Comparison of ENCODE assay signal across 21 cellular contexts in the genomic region with DNA sequence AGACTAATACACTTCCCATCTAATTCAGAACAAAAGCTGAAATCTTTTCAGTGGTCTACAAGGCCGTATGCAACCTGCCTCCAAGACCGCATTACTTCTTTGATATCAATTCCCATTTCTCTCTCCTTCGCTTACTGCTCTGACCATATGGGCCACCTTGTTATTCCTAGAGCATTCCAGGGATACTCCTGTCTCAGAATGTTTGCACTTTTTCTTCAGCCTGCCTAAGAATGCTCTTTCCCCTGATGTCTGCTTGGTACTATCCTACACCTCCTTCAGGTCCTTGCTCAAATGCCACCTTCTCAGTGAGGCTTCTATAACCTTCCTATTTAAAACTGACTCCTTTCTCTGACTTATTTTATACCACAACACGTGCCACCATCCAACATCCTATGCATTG.
DNase-seq lines count a peak whose midpoint lies in the region; ATAC-seq and TF ChIP-seq lines count a peak whose summit lies in the region.
"Had no signal": no experiment of that assay in that cellular context is flagged by ENCODE, and none has a peak within 500 bp of the region (broad histone marks: within the 10 kb centered on the region; RNA-seq: fewer than 3 reads in every experiment).

No MANE protein-coding gene starts in this region.

- H3K4me1 Mint-ChIP-seq in activated naive CD8-positive, alpha-beta T cell treated with anti-CD3 and anti-CD28 coated beads, Interleukin-2, amount 10 ng/mL, durations not matched to agents 7 days and 5 days, result peaks cover 29% of the 10 kb centered on the region

- WGBS in mesendoderm (ENCODE audit: extremely low coverage, insufficient coverage, low lambda C conversion rate), result no CpG with 5 or more reads among the region's 4 CpGs

- no peaks in the 10 kb centered on the region for H3K79me2 ChIP-seq in mesendoderm (ENCODE audit: control insufficient read depth, insufficient read depth, low read length)

- H3K56ac ChIP-seq in mesendoderm (ENCODE audit: low read length), result no peak overlapping the region

- POLR2A ChIA-PET in activated naive CD8-positive, alpha-beta T cell treated with anti-CD3 and anti-CD28 coated beads, Interleukin-2, amount 10 ng/mL, durations not matched to agents 7 days and 5 days (lab: Charles Lee), result no interaction called here

- H3K79me1 ChIP-seq in mesendoderm (ENCODE audit: low read length), result no peaks in the 10 kb centered on the region

- H3K4me1 ChIP-seq in mesendoderm (ENCODE audit: control insufficient read depth, low read depth, low read length) (no peaks in the 10 kb centered on the region), upper lobe of right lung (peaks cover 21% of the 10 kb centered on the region)
- H3K4me1 ChIP-seq: psoas muscle had no signal

- H3K36me3 ChIP-seq in mesendoderm (ENCODE audit: control insufficient read depth, insufficient read depth, low read length) (no peaks in the 10 kb centered on the region), upper lobe of right lung (no peaks in the 10 kb centered on the region)

- H3K9me3 Mint-ChIP-seq in activated naive CD4-positive, alpha-beta T cell treated with anti-CD3 and anti-CD28 coated beads, Interleukin-2, amount 50 U/mL, for 72 hours, result peaks cover 10 to 24% of the 10 kb centered on the region in 2 donors
- H3K9me3 Mint-ChIP-seq in activated naive CD8-positive, alpha-beta T cell treated with anti-CD3 and anti-CD28 coated beads, Interleukin-2, amount 10 ng/mL, durations not matched to agents 7 days and 5 days, result peaks cover 18% of the 10 kb centered on the region
- H3K9me3 Mint-ChIP-seq: immature natural killer cell had no signal

- H3K27me3 ChIP-seq in mesendoderm (ENCODE audit: insufficient read depth, low read length, poor library complexity), result no peaks in the 10 kb centered on the region
- H3K27me3 ChIP-seq in upper lobe of right lung, result no peaks in the 10 kb centered on the region

- intact Hi-C loops in upper lobe of right lung (cut with DNase I), result no loop called here

- no peak overlapping the region for H3K4me3 Mint-ChIP-seq in activated naive CD8-positive, alpha-beta T cell treated with anti-CD3 and anti-CD28 coated beads, Interleukin-2, amount 10 ng/mL, durations not matched to agents 7 days and 5 days
- H3K4me3 Mint-ChIP-seq: CD14-positive monocyte; immature natural killer cell; natural killer cell treated with Interleukin-12 subunit alpha and Interleukin-12 subunit beta and Interleukin-15 and Interleukin-18, amount 100 ng/mL, for 72 hours had no signal

- H3K4me3 ChIP-seq in mesendoderm (ENCODE audit: low read length) (no peak overlapping the region), upper lobe of right lung (no peak overlapping the region)
- H3K4me3 ChIP-seq: psoas muscle had no signal

- no peak overlapping the region for H3K18ac ChIP-seq in mesendoderm (ENCODE audit: low read length)

- H3K27ac ChIP-seq in mesendoderm (ENCODE audit: low read depth, low read length), result no peak overlapping the region
- peak overlapping the region; percentile 52 for H3K27ac ChIP-seq in upper lobe of right lung
- H3K27ac ChIP-seq: psoas muscle, WERI-Rb-1 had no signal

- H3K36me3 Mint-ChIP-seq in activated naive CD4-positive, alpha-beta T cell treated with anti-CD3 and anti-CD28 coated beads, Interleukin-2, amount 50 U/mL, for 72 hours, result peaks cover 8 to 46% of the 10 kb centered on the region in 2 donors
- H3K36me3 Mint-ChIP-seq in activated naive CD8-positive, alpha-beta T cell treated with anti-CD3 and anti-CD28 coated beads, Interleukin-2, amount 10 ng/mL, durations not matched to agents 7 days and 5 days, result peaks cover 43% of the 10 kb centered on the region

- TF ChIP-seq CTCF in upper lobe of right lung (IDR thresholded peaks at IDR 0.05), result no peak

- peak overlapping the region; percentile 12 to 25 for H3K27ac Mint-ChIP-seq in activated naive CD4-positive, alpha-beta T cell treated with anti-CD3 and anti-CD28 coated beads, Interleukin-2, amount 50 U/mL, for 72 hours
- peak overlapping the region; percentile 1 for H3K27ac Mint-ChIP-seq in activated naive CD8-positive, alpha-beta T cell treated with anti-CD3 and anti-CD28 coated beads, Interleukin-2, amount 10 ng/mL, durations not matched to agents 7 days and 5 days

- H3K9me3 ChIP-seq in upper lobe of right lung, result no peaks in the 10 kb centered on the region
- H3K9me3 ChIP-seq: psoas muscle had no signal

- H2BK120ac ChIP-seq in mesendoderm (ENCODE audit: low read depth, low read length), result no peak overlapping the region

- no peaks in the 10 kb centered on the region for H3K27me3 Mint-ChIP-seq in activated naive CD8-positive, alpha-beta T cell treated with anti-CD3 and anti-CD28 coated beads, Interleukin-2, amount 10 ng/mL, durations not matched to agents 7 days and 5 days
- H3K27me3 Mint-ChIP-seq: natural killer cell treated with Interleukin-12 subunit alpha and Interleukin-12 subunit beta and Interleukin-15 and Interleukin-18, amount 100 ng/mL, for 72 hours had no signal

- no peak for DNase-seq in activated naive CD4-positive, alpha-beta T cell treated with anti-CD3 and anti-CD28 coated beads, Interleukin-2, amount 50 U/mL, for 72 hours (ENCODE audit: low spot score in 2 of 2)
- DNase-seq in activated naive CD4-positive, alpha-beta T cell (lab: John Stamatoyannopoulos, UW), result no peak
- no peak for DNase-seq in activated naive CD8-positive, alpha-beta T cell treated with anti-CD3 and anti-CD28 coated beads, Interleukin-2, amount 10 ng/mL, durations not matched to agents 7 days and 5 days
- DNase-seq in mesendoderm, result peak; percentile 31
- no peak for DNase-seq in upper lobe of right lung
- no peak for DNase-seq in stimulated activated CD4-positive, alpha-beta T cell treated with anti-CD3 and anti-CD28 coated beads, Interleukin-1b, Interleukin-23, amount 100 ng/mL, for 48 hours
- DNase-seq in NCI-H524 (lab: John Stamatoyannopoulos, UW), result no peak
- DNase-seq: activated CD8-positive, alpha-beta memory T cell treated with anti-CD3 and anti-CD28 coated beads for 24 hours; anterior cingulate cortex; cerebellar nuclear complex; EL; head of caudate nucleus; immature natural killer cell; NCI-H146; NCI-H446; psoas muscle; SW 1271; WERI-Rb-1 had no signal

- no peak overlapping the region for H3K23ac ChIP-seq in mesendoderm (ENCODE audit: low read length)

- no peak overlapping the region for H2AK5ac ChIP-seq in mesendoderm (ENCODE audit: low read length)

- no peak overlapping the region for H2BK15ac ChIP-seq in mesendoderm (replicated peaks; ENCODE audit: low read depth)

- no peak overlapping the region for H4K5ac ChIP-seq in mesendoderm (ENCODE audit: low read length)

- H3K4ac ChIP-seq in mesendoderm (ENCODE audit: low read depth, low read length), result no peak overlapping the region

- no peak overlapping the region for H3K4me2 ChIP-seq in mesendoderm (ENCODE audit: low read length)

- H2BK5ac ChIP-seq in mesendoderm (ENCODE audit: low read length), result no peak overlapping the region

- no peak overlapping the region for H4K8ac ChIP-seq in mesendoderm (ENCODE audit: low read depth, low read length)

- H3K9ac ChIP-seq in mesendoderm (ENCODE audit: low read length), result no peak overlapping the region

- no peak for ATAC-seq in activated naive CD4-positive, alpha-beta T cell treated with anti-CD3 and anti-CD28 coated beads, Interleukin-2, amount 50 U/mL, for 72 hours
- ATAC-seq in activated naive CD8-positive, alpha-beta T cell treated with anti-CD3 and anti-CD28 coated beads, Interleukin-2, amount 10 ng/mL, durations not matched to agents 7 days and 5 days (ENCODE audit: low read depth), result no peak
- ATAC-seq in upper lobe of right lung, result no peak
- no peak for ATAC-seq in HG02840 (IDR thresholded peaks at IDR 0.05; ENCODE audit: low FRiP score, unreplicated experiment)
- ATAC-seq: natural killer cell treated with Interleukin-12 subunit alpha and Interleukin-12 subunit beta and Interleukin-15 and Interleukin-18, amount 100 ng/mL, for 72 hours; psoas muscle had no signal
